2 cellular contexts compared by ENCODE assay signal in genomic region chr2:161159829-161160225, GRCh38.
A peak's percentile ranks its signal among the peaks of the same experiment; 100 is the strongest.
TF ChIP-seq lines count a peak whose summit lies in the region.

No MANE protein-coding gene starts in this region.

TF ChIP-seq in HEK293T, 16 proteins besides CTCF, POLR2A, EP300 and RAD21 (continued from another document):
- peak; percentile 75 for TF ChIP-seq ZNF384 (IDR thresholded peaks at IDR 0.05)

TF ChIP-seq in HepG2, 621 proteins besides CTCF, POLR2A, EP300 and RAD21 (continues in another document):
- TF ChIP-seq RCOR2 (CRISPR knock-in tag; IDR thresholded peaks at IDR 0.05) (no peak; the same call in 1 of the 2 replicates), ZBTB7B (CRISPR knock-in tag; IDR thresholded peaks at IDR 0.05) (no peak), SRSF9 (IDR thresholded peaks at IDR 0.05; ENCODE audit: borderline replicate concordance, insufficient read depth, low read depth, low read length, poor library complexity, severe bottlenecking) (no peak), ZNF839 (CRISPR knock-in tag; IDR thresholded peaks at IDR 0.05; ENCODE audit: borderline replicate concordance) (no peak), DNMT1 (CRISPR knock-in tag; IDR thresholded peaks at IDR 0.05) (no peak), NBN (conservative IDR thresholded peaks at IDR 0.05) (no peak), ZFY (CRISPR knock-in tag; IDR thresholded peaks at IDR 0.05) (no peak), ZFP90 (CRISPR knock-in tag; IDR thresholded peaks at IDR 0.05; ENCODE audit: borderline replicate concordance) (no peak), GTF3A (CRISPR knock-in tag; conservative IDR thresholded peaks at IDR 0.05) (no peak), ZC3H4 (CRISPR knock-in tag; IDR thresholded peaks at IDR 0.05; ENCODE audit: borderline replicate concordance) (no peak), ZNF800 (CRISPR knock-in tag; IDR thresholded peaks at IDR 0.05) (peak; percentile 46), TGIF2 (CRISPR knock-in tag; IDR thresholded peaks at IDR 0.05) (no peak), NRL (CRISPR knock-in tag; IDR thresholded peaks at IDR 0.05; ENCODE audit: borderline replicate concordance) (no peak), RERE (CRISPR knock-in tag; IDR thresholded peaks at IDR 0.05; ENCODE audit: low read depth) (no peak), FOXA3 (CRISPR knock-in tag; IDR thresholded peaks at IDR 0.05) (peak; percentile 90), ARNT (IDR thresholded peaks at IDR 0.05) (no peak), RARA (CRISPR knock-in tag; IDR thresholded peaks at IDR 0.05) (peak; percentile 76; the same call in 1 of the 2 replicates), ZFP41 (CRISPR knock-in tag; IDR thresholded peaks at IDR 0.05; ENCODE audit: borderline replicate concordance) (no peak), FOXM1 (CRISPR knock-in tag; IDR thresholded peaks at IDR 0.05) (no peak), HCFC1 (IDR thresholded peaks at IDR 0.05; ENCODE audit: low read depth, low read length) (no peak), YEATS4 (CRISPR knock-in tag; IDR thresholded peaks at IDR 0.05; ENCODE audit: borderline replicate concordance) (no peak), HNRNPH1 (optimal IDR thresholded peaks at IDR 0.05; ENCODE audit: low read depth, low read length) (no peak), MEIS1 (CRISPR knock-in tag; IDR thresholded peaks at IDR 0.05; ENCODE audit: borderline replicate concordance) (no peak), SIN3A (IDR thresholded peaks at IDR 0.05; ENCODE audit: borderline replicate concordance, low read depth, low read length) (no peak; the same call in 1 of the 2 replicates), TMF1 (CRISPR knock-in tag; IDR thresholded peaks at IDR 0.05; ENCODE audit: low read depth) (no peak), KLF12 (CRISPR knock-in tag; IDR thresholded peaks at IDR 0.05; ENCODE audit: borderline replicate concordance) (no peak), CBFB (CRISPR knock-in tag; IDR thresholded peaks at IDR 0.05) (no peak), ZZZ3 (CRISPR knock-in tag; IDR thresholded peaks at IDR 0.05; ENCODE audit: borderline replicate concordance) (no peak), ZNF687 (CRISPR knock-in tag; IDR thresholded peaks at IDR 0.05) (no peak), BCL6 (CRISPR knock-in tag; IDR thresholded peaks at IDR 0.05) (peak; percentile 27; the same call in 1 of the 2 replicates), ZNF33A (CRISPR knock-in tag; IDR thresholded peaks at IDR 0.05; ENCODE audit: borderline replicate concordance) (no peak), CREB3 (CRISPR knock-in tag; IDR thresholded peaks at IDR 0.05) (no peak), JARID2 (CRISPR knock-in tag; IDR thresholded peaks at IDR 0.05; ENCODE audit: insufficient replicate concordance) (no peak), KAT2B (IDR thresholded peaks at IDR 0.05; ENCODE audit: borderline replicate concordance, low read depth, low read length) (no peak), ZNF326 (CRISPR knock-in tag; IDR thresholded peaks at IDR 0.05; ENCODE audit: borderline replicate concordance) (no peak), TFE3 (CRISPR knock-in tag; IDR thresholded peaks at IDR 0.05) (no peak; the same call in 1 of the 2 replicates), ZFP82 (CRISPR knock-in tag; IDR thresholded peaks at IDR 0.05; ENCODE audit: borderline replicate concordance) (0 out of 2 replicates have a peak, but pooled peaks have one; percentile 41), ZNF275 (CRISPR knock-in tag; IDR thresholded peaks at IDR 0.05; ENCODE audit: borderline replicate concordance) (0 out of 2 replicates have a peak, but pooled peaks have one; percentile 14), HNRNPK (IDR thresholded peaks at IDR 0.05; ENCODE audit: low read depth, low read length, poor library complexity, severe bottlenecking) (no peak), NCOR1 (IDR thresholded peaks at IDR 0.05; ENCODE audit: borderline replicate concordance, low read length) (peak; percentile 95), ATF3 (CRISPR knock-in tag; IDR thresholded peaks at IDR 0.05) (no peak), ATF7 (IDR thresholded peaks at IDR 0.05) (no peak), ATF7 (CRISPR knock-in tag; IDR thresholded peaks at IDR 0.05) (no peak), ZNF34 (CRISPR knock-in tag; IDR thresholded peaks at IDR 0.05; ENCODE audit: borderline replicate concordance) (no peak)
